8 cellular contexts compared by ENCODE assay signal in genomic region chr19:45468803-45469131, GRCh38.
DNase-seq lines count a peak whose midpoint lies in the region; ATAC-seq lines count a peak whose summit lies in the region.

No MANE protein-coding gene starts in this region.

- peak overlapping the region; percentile 94 for H3K27ac Mint-ChIP-seq in T-helper 1 cell treated with Interleukin-12 subunit alpha and Interleukin-12 subunit beta and Interleukin-4 antibody, amounts not matched to agents 30 μg/mL and 1 μg/mL, for 36 hours
- peak overlapping the region; percentile 92 for H3K27ac Mint-ChIP-seq in activated naive CD8-positive, alpha-beta T cell treated with anti-CD3 and anti-CD28 coated beads, Interleukin-2, amount 50 U/mL, for 24 hours

- peak overlapping the region; percentile 66 for H3K4me3 ChIP-seq in iPS-11a (ENCODE audit: low read depth, low read length)

- H3K36me3 Mint-ChIP-seq in T-helper 1 cell treated with Interleukin-12 subunit alpha and Interleukin-12 subunit beta and Interleukin-4 antibody, amounts not matched to agents 30 μg/mL and 1 μg/mL, for 36 hours (ENCODE audit: low read depth): peaks cover 2% of the 10 kb centered on the region
- H3K36me3 Mint-ChIP-seq in activated naive CD8-positive, alpha-beta T cell treated with anti-CD3 and anti-CD28 coated beads, Interleukin-2, amount 50 U/mL, for 24 hours (ENCODE audit: low read depth): peaks cover 23% of the 10 kb centered on the region

- H3K27me3 Mint-ChIP-seq in T-helper 1 cell treated with Interleukin-12 subunit alpha and Interleukin-12 subunit beta and Interleukin-4 antibody, amounts not matched to agents 30 μg/mL and 1 μg/mL, for 36 hours (ENCODE audit: low read depth): peaks cover 40% of the 10 kb centered on the region
- peaks cover 22% of the 10 kb centered on the region for H3K27me3 Mint-ChIP-seq in activated naive CD8-positive, alpha-beta T cell treated with anti-CD3 and anti-CD28 coated beads, Interleukin-2, amount 50 U/mL, for 24 hours

- ATAC-seq in HG03460 (IDR thresholded peaks at IDR 0.05; ENCODE audit: unreplicated experiment) (peak; percentile 21), HG03521 (IDR thresholded peaks at IDR 0.05; ENCODE audit: unreplicated experiment) (no peak)
- ATAC-seq in activated naive CD8-positive, alpha-beta T cell treated with anti-CD3 and anti-CD28 coated beads, Interleukin-2, amount 50 U/mL, for 24 hours: peak; percentile 58

- DNase-seq in T-helper 1 cell (no peak), dedifferentiated amniotic fluid mesenchymal stem cell (ENCODE audit: extremely low spot score) (no peak)
- no peak for DNase-seq in activated naive CD8-positive, alpha-beta T cell treated with anti-CD3 and anti-CD28 coated beads, Interleukin-2, amount 50 U/mL, for 24 hours
- DNase-seq in stimulated activated naive CD4-positive, alpha-beta T cell treated with Interleukin-2 at 50 U/mL for 16 hours (lab: John Stamatoyannopoulos, UW): peak; percentile 83

- peak overlapping the region; percentile 89 for H3K4me3 Mint-ChIP-seq in T-helper 1 cell treated with Interleukin-12 subunit alpha and Interleukin-12 subunit beta and Interleukin-4 antibody, amounts not matched to agents 30 μg/mL and 1 μg/mL, for 36 hours
- peak overlapping the region; percentile 86 for H3K4me3 Mint-ChIP-seq in activated naive CD8-positive, alpha-beta T cell treated with anti-CD3 and anti-CD28 coated beads, Interleukin-2, amount 50 U/mL, for 24 hours

- H3K4me1 Mint-ChIP-seq in T-helper 1 cell treated with Interleukin-12 subunit alpha and Interleukin-12 subunit beta and Interleukin-4 antibody, amounts not matched to agents 30 μg/mL and 1 μg/mL, for 36 hours (ENCODE audit: low read depth): peaks cover 24% of the 10 kb centered on the region
- peaks cover 38% of the 10 kb centered on the region for H3K4me1 Mint-ChIP-seq in activated naive CD8-positive, alpha-beta T cell treated with anti-CD3 and anti-CD28 coated beads, Interleukin-2, amount 50 U/mL, for 24 hours

- no peaks in the 10 kb centered on the region for H3K9me3 Mint-ChIP-seq in T-helper 1 cell treated with Interleukin-12 subunit alpha and Interleukin-12 subunit beta and Interleukin-4 antibody, amounts not matched to agents 30 μg/mL and 1 μg/mL, for 36 hours
- no peaks in the 10 kb centered on the region for H3K9me3 Mint-ChIP-seq in activated naive CD8-positive, alpha-beta T cell treated with anti-CD3 and anti-CD28 coated beads, Interleukin-2, amount 50 U/mL, for 24 hours
